26 cellular contexts compared by ENCODE assay signal in the genomic region with DNA sequence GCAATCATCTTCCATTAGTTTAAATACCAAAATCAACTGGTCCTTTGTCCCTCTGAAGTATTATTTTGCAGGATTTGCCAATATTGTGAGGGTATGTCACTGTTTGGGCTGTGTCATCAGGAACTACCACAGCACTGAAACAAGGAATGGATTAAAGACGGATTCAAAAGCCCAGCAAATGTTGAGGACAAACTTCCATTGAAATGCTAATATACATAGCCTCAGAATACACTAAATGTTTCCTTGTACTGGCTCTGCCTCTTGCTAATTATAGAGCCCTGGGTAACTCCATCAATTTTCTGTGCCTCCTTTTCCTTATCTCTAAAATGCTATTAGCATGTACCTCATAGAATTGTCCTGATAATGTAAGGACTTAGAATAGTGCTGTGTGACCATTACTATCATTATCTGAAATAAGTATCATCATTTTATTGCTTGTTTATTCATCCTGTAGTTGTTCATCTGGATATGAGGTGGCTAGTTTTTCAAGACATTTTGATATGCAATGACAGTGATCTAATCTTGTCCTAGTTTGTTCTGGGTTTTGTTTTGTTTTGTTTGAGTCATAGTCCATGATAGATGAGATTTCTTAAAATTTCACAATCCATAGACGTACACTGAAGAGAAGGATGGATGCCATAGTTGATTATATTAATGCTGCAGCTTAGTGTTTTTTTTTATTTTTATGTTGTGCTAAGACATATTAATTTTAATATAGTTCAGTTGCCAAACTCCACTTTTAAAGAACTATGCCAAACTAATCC.
DNase-seq lines count a peak whose midpoint lies in the region; TF ChIP-seq lines count a peak whose summit lies in the region.
"Had no signal": no experiment of that assay in that cellular context is flagged by ENCODE, and none has a peak within 500 bp of the region (broad histone marks: within the 10 kb centered on the region; RNA-seq: fewer than 3 reads in every experiment).

No MANE protein-coding gene starts in this region.

- H3K36me3 Mint-ChIP-seq in neural progenitor cell: no peaks in the 10 kb centered on the region
- H3K36me3 Mint-ChIP-seq: activated CD4-positive, alpha-beta memory T cell treated with anti-CD3 and anti-CD28 coated beads for 36 hours; natural killer cell treated with Interleukin-12 subunit alpha and Interleukin-12 subunit beta and Interleukin-15 and Interleukin-18, amount 100 ng/mL, for 72 hours; type B pancreatic cell had no signal

- H4K20me1 ChIP-seq in neural progenitor cell (ENCODE audit: low read depth): no peaks in the 10 kb centered on the region

- peak overlapping the region; percentile 38 for H3K27ac ChIP-seq in neural progenitor cell
- no peak overlapping the region for H3K27ac ChIP-seq in coronary artery
- H3K27ac ChIP-seq: C4-2B, esophagus squamous epithelium, parathyroid adenoma had no signal

- no peak overlapping the region for H3K27ac Mint-ChIP-seq in neural progenitor cell
- H3K27ac Mint-ChIP-seq: activated CD4-positive, alpha-beta memory T cell treated with anti-CD3 and anti-CD28 coated beads for 36 hours; activated T-helper 17 cell treated with anti-CD3 and anti-CD28 coated beads, Interleukin-2, amount 50 U/mL, for 72 hours; natural killer cell treated with Interleukin-12 subunit alpha and Interleukin-12 subunit beta and Interleukin-15 and Interleukin-18, amount 100 ng/mL, for 72 hours; type B pancreatic cell had no signal

- H3K36me3 ChIP-seq in neural progenitor cell: no peaks in the 10 kb centered on the region
- H3K36me3 ChIP-seq: esophagus squamous epithelium had no signal

- POLR2A ChIA-PET in HEK293T (lab: Yijun Ruan, JAX): no interaction called here

- H3K4me1 Mint-ChIP-seq in neural progenitor cell: peaks cover 8% of the 10 kb centered on the region
- H3K4me1 Mint-ChIP-seq: activated T-helper 17 cell treated with anti-CD3 and anti-CD28 coated beads, Interleukin-2, amount 50 U/mL, for 72 hours had no signal

- H3K4me3 Mint-ChIP-seq in neural progenitor cell: no peak overlapping the region
- H3K4me3 Mint-ChIP-seq: activated CD4-positive, alpha-beta memory T cell treated with anti-CD3 and anti-CD28 coated beads for 36 hours; activated T-helper 17 cell treated with anti-CD3 and anti-CD28 coated beads, Interleukin-2, amount 50 U/mL, for 72 hours; natural killer cell treated with Interleukin-12 subunit alpha and Interleukin-12 subunit beta and Interleukin-15 and Interleukin-18, amount 100 ng/mL, for 72 hours; type B pancreatic cell had no signal

- no peaks in the 10 kb centered on the region for H3K9me3 ChIP-seq in neural progenitor cell (ENCODE audit: low read depth)
- H3K9me3 ChIP-seq: esophagus squamous epithelium had no signal

- H3K9me3 Mint-ChIP-seq in neural progenitor cell: peaks cover 2% of the 10 kb centered on the region
- H3K9me3 Mint-ChIP-seq: activated CD4-positive, alpha-beta memory T cell treated with anti-CD3 and anti-CD28 coated beads for 36 hours; activated T-helper 17 cell treated with anti-CD3 and anti-CD28 coated beads, Interleukin-2, amount 50 U/mL, for 72 hours; natural killer cell treated with Interleukin-12 subunit alpha and Interleukin-12 subunit beta and Interleukin-15 and Interleukin-18, amount 100 ng/mL, for 72 hours; type B pancreatic cell had no signal

- DNase-seq in ELR (ENCODE audit: low read depth): peak; percentile 20
- DNase-seq in NCI-H69 (lab: John Stamatoyannopoulos, UW): peak; percentile 67
- peak; percentile 71 for DNase-seq in epithelial cell of esophagus (ENCODE audit: low read depth)
- DNase-seq in neural progenitor cell (ENCODE audit: low spot score): peak; percentile 35
- no peak for DNase-seq in HEK293T (ENCODE audit: extremely low spot score)
- DNase-seq in coronary artery (ENCODE audit: low spot score): no peak
- no peak for DNase-seq in NCI-H748 treated with DMSO at 0.1 percent for 48 hours (lab: John Stamatoyannopoulos, UW)
- DNase-seq: activated CD4-positive, alpha-beta memory T cell treated with anti-CD3 and anti-CD28 coated beads for 36 hours; activated CD8-positive, alpha-beta memory T cell treated with anti-CD3 and anti-CD28 coated beads, Interleukin-2, amount 50 U/mL, for 4 hours; activated naive CD4-positive, alpha-beta T cell treated with anti-CD3 and anti-CD28 coated beads, Interleukin-2, amount 50 U/mL, for 16 hours; anterior cingulate cortex; Calu3; dermis blood vessel endothelial cell; esophagus squamous epithelium; NCI-H187 treated with DMSO at 0.1 percent for 48 hours; NCI-H82; right cardiac atrium; RPMI8226; stimulated activated CD4-positive, alpha-beta T cell treated with anti-CD3 and anti-CD28 coated beads, Interleukin-12 subunit alpha, Interleukin-12 subunit beta, amount 100 ng/mL, for 4 hours; stimulated activated CD4-positive, alpha-beta T cell treated with anti-CD3 and anti-CD28 coated beads, Interleukin-4, amount 100 ng/mL, for 1 hour; substantia nigra had no signal

- TF ChIP-seq CTCF in epithelial cell of esophagus (IDR thresholded peaks at IDR 0.05; ENCODE audit: insufficient read depth, low read depth, low read length, missing control alignments): no peak
- TF ChIP-seq CTCF in neural progenitor cell (IDR thresholded peaks at IDR 0.05): no peak
- TF ChIP-seq CTCF in coronary artery (IDR thresholded peaks at IDR 0.05): no peak

- no peak overlapping the region for H3K9ac ChIP-seq in neural progenitor cell
- H3K9ac ChIP-seq: parathyroid adenoma had no signal

- no peak overlapping the region for H2AFZ ChIP-seq in neural progenitor cell (replicated peaks)

- H3K27me3 ChIP-seq in neural progenitor cell: no peaks in the 10 kb centered on the region
- H3K27me3 ChIP-seq: esophagus squamous epithelium had no signal

- H3K79me2 ChIP-seq in neural progenitor cell (ENCODE audit: low read depth): no peaks in the 10 kb centered on the region
- H3K79me2 ChIP-seq: parathyroid adenoma had no signal

- H3K27me3 Mint-ChIP-seq in neural progenitor cell (ENCODE audit: insufficient read depth, low read depth): no peaks in the 10 kb centered on the region
- H3K27me3 Mint-ChIP-seq: activated CD4-positive, alpha-beta memory T cell treated with anti-CD3 and anti-CD28 coated beads for 36 hours; activated T-helper 17 cell treated with anti-CD3 and anti-CD28 coated beads, Interleukin-2, amount 50 U/mL, for 72 hours; natural killer cell treated with Interleukin-12 subunit alpha and Interleukin-12 subunit beta and Interleukin-15 and Interleukin-18, amount 100 ng/mL, for 72 hours had no signal

- H3K4me1 ChIP-seq in neural progenitor cell: peaks cover 33% of the 10 kb centered on the region
- H3K4me1 ChIP-seq: esophagus squamous epithelium had no signal

- H3K4me2 ChIP-seq in neural progenitor cell: peak overlapping the region; percentile 52

- H3K4me3 ChIP-seq in epithelial cell of esophagus (ENCODE audit: low read length) (no peak overlapping the region), neural progenitor cell (no peak overlapping the region), coronary artery (no peak overlapping the region)
- H3K4me3 ChIP-seq: esophagus squamous epithelium had no signal

- peaks cover 3% of the 10 kb centered on the region for H3F3A ChIP-seq in neural progenitor cell (ENCODE audit: low read depth)

- CTCF ChIA-PET in HEK293T (lab: Yijun Ruan, JAX): interaction anchor here (0.7 kb wide), 1 partner anchor 795 kb away, joined by 3 read pairs; no protein-coding TSS in a partner anchor

TF ChIP-seq in HEK293T, 16 proteins besides CTCF, POLR2A, EP300 and RAD21:
- TF ChIP-seq FOXA1 (IDR thresholded peaks at IDR 0.05) (no peak), LEF1 (IDR thresholded peaks at IDR 0.05; ENCODE audit: borderline replicate concordance) (no peak), SP1 (IDR thresholded peaks at IDR 0.05) (no peak), BHLHE40 (IDR thresholded peaks at IDR 0.05; ENCODE audit: borderline replicate concordance) (no peak), TARDBP (IDR thresholded peaks at IDR 0.05) (no peak), ELF4 (IDR thresholded peaks at IDR 0.05) (no peak), FOXM1 (IDR thresholded peaks at IDR 0.05; ENCODE audit: borderline replicate concordance) (no peak), ZNF384 (IDR thresholded peaks at IDR 0.05) (no peak), L3MBTL2 (conservative IDR thresholded peaks at IDR 0.05) (no peak), HDGF (IDR thresholded peaks at IDR 0.05; ENCODE audit: borderline replicate concordance) (no peak), ARNT (IDR thresholded peaks at IDR 0.05) (no peak), CTBP1 (IDR thresholded peaks at IDR 0.05; ENCODE audit: borderline replicate concordance) (no peak), NFRKB (IDR thresholded peaks at IDR 0.05) (no peak), SUZ12 (IDR thresholded peaks at IDR 0.05) (no peak), FOXK2 (IDR thresholded peaks at IDR 0.05) (no peak)
- TF ChIP-seq, protein P1, sequence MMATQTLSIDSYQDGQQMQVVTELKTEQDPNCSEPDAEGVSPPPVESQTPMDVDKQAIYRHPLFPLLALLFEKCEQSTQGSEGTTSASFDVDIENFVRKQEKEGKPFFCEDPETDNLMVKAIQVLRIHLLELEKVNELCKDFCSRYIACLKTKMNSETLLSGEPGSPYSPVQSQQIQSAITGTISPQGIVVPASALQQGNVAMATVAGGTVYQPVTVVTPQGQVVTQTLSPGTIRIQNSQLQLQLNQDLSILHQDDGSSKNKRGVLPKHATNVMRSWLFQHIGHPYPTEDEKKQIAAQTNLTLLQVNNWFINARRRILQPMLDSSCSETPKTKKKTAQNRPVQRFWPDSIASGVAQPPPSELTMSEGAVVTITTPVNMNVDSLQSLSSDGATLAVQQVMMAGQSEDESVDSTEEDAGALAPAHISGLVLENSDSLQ (IDR thresholded peaks at IDR 0.05): no peak
TF ChIP-seq in HEK293T: peak in this region for 0.

Comparison
In these comparisons a context has a peak if more than half of its experiments do, and no peak if none do; other contexts are left out.
1. DNase-seq: peak in ELR (single experiment), NCI-H69 (single experiment), epithelial cell of esophagus (single experiment) and neural progenitor cell (single experiment); none in HEK293T (single experiment), coronary artery (single experiment) and NCI-H748 treated with DMSO at 0.1 percent for 48 hours (single experiment).